Comparison of ENCODE assay signal across 1 cellular context in genomic region chr20:53580376-53581111, GRCh38.
TF ChIP-seq lines count a peak whose summit lies in the region.

No MANE protein-coding gene starts in this region.

TF ChIP-seq in HepG2, 621 proteins besides CTCF, POLR2A, EP300 and RAD21 (continued from another document and continues in another):
- TF ChIP-seq ZNF687 (CRISPR knock-in tag; IDR thresholded peaks at IDR 0.05) (no peak), GATAD1 (CRISPR knock-in tag; IDR thresholded peaks at IDR 0.05) (no peak), TGIF2 (CRISPR knock-in tag; IDR thresholded peaks at IDR 0.05) (no peak), POLR2AphosphoS2 (IDR thresholded peaks at IDR 0.05; ENCODE audit: low read depth, low read length) (0 out of 2 replicates have a peak, but pooled peaks have one; percentile 14), ZFP37 (CRISPR knock-in tag; IDR thresholded peaks at IDR 0.05; ENCODE audit: borderline replicate concordance) (no peak), ZNF44 (CRISPR knock-in tag; IDR thresholded peaks at IDR 0.05) (no peak), MYPOP (CRISPR knock-in tag; IDR thresholded peaks at IDR 0.05) (no peak), MBD4 (IDR thresholded peaks at IDR 0.05; ENCODE audit: borderline replicate concordance, low read length) (no peak), WIZ (CRISPR knock-in tag; IDR thresholded peaks at IDR 0.05) (0 out of 2 replicates have a peak, but pooled peaks have one; percentile 44), TCF7L2 (IDR thresholded peaks at IDR 0.05; ENCODE audit: low read depth, low read length) (no peak), ATRX (CRISPR knock-in tag; IDR thresholded peaks at IDR 0.05; ENCODE audit: borderline replicate concordance) (no peak), ZEB1 (IDR thresholded peaks at IDR 0.05; ENCODE audit: insufficient replicate concordance, low read depth) (no peak), YY1 (IDR thresholded peaks at IDR 0.05; ENCODE audit: insufficient read depth, insufficient replicate concordance, low read depth, low read length) (no peak), DR1 (CRISPR knock-in tag; IDR thresholded peaks at IDR 0.05) (no peak; the same call in 1 of the 2 replicates), DPF2 (CRISPR knock-in tag; IDR thresholded peaks at IDR 0.05; ENCODE audit: borderline replicate concordance, low read depth) (no peak), SSRP1 (CRISPR knock-in tag; IDR thresholded peaks at IDR 0.05) (no peak; the same call in 1 of the 2 replicates), SRF (IDR thresholded peaks at IDR 0.05; ENCODE audit: low read depth, low read length) (no peak), ZNF629 (CRISPR knock-in tag; conservative IDR thresholded peaks at IDR 0.05) (no peak), AGO2 (optimal IDR thresholded peaks at IDR 0.05; ENCODE audit: low read depth, low read length) (peak; percentile 22), U2AF1 (optimal IDR thresholded peaks at IDR 0.05; ENCODE audit: low read depth, low read length) (no peak), ZNF260 (CRISPR knock-in tag; IDR thresholded peaks at IDR 0.05; ENCODE audit: borderline replicate concordance, low read depth) (no peak), PHB2 (IDR thresholded peaks at IDR 0.05; ENCODE audit: partially characterized antibody) (no peak), ZNF335 (CRISPR knock-in tag; IDR thresholded peaks at IDR 0.05) (no peak), NFIB (CRISPR knock-in tag; IDR thresholded peaks at IDR 0.05; ENCODE audit: borderline replicate concordance) (no peak), AKNA (CRISPR knock-in tag; IDR thresholded peaks at IDR 0.05; ENCODE audit: borderline replicate concordance) (0 out of 2 replicates have a peak, but pooled peaks have one; percentile 33), BCLAF1 (IDR thresholded peaks at IDR 0.05) (no peak), SMAD3 (CRISPR knock-in tag; IDR thresholded peaks at IDR 0.05) (no peak), ZBTB34 (CRISPR knock-in tag; IDR thresholded peaks at IDR 0.05) (no peak), ELF4 (CRISPR knock-in tag; IDR thresholded peaks at IDR 0.05; ENCODE audit: borderline replicate concordance) (no peak), AGO1 (IDR thresholded peaks at IDR 0.05; ENCODE audit: low read depth, low read length, poor library complexity, severe bottlenecking) (no peak), SIX1 (CRISPR knock-in tag; IDR thresholded peaks at IDR 0.05; ENCODE audit: borderline replicate concordance) (no peak), HIC2 (CRISPR knock-in tag; IDR thresholded peaks at IDR 0.05; ENCODE audit: low read depth) (no peak), DNMT1 (CRISPR knock-in tag; IDR thresholded peaks at IDR 0.05) (0 out of 2 replicates have a peak, but pooled peaks have one; percentile 62), NONO (IDR thresholded peaks at IDR 0.05) (no peak), NONO (CRISPR knock-in tag; conservative IDR thresholded peaks at IDR 0.05) (no peak), HOXD1 (CRISPR knock-in tag; IDR thresholded peaks at IDR 0.05) (no peak), PRDM10 (CRISPR knock-in tag; IDR thresholded peaks at IDR 0.05; ENCODE audit: low read depth) (no peak), ZFYVE20 (CRISPR knock-in tag; IDR thresholded peaks at IDR 0.05; ENCODE audit: borderline replicate concordance, low read depth) (no peak)
